In the genomic region with DNA sequence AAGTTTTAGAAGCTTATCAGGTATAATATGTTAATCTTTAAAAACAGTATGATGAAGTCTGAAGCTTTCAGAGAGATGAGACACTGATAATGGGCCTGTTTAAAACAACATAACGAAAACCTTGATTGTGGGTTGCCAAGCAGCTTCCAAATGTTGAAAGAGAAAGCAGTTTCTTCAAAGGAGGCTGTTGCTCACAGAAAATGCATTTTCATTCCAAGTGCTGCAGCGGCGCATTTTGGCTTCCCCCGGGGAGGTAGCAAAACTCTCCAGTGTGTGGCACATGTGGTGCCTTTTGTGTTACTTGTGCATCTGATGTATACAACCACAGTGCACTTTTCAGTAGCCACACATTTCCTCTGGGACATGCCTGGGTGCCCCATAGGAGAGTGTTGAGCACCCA, we compare ENCODE assay signal across 17 cellular contexts.
A peak's percentile ranks its signal among the peaks of the same experiment; 100 is the strongest.
DNase-seq lines count a peak whose midpoint lies in the region; ATAC-seq and TF ChIP-seq lines count a peak whose summit lies in the region.
"Had no signal": no experiment of that assay in that cellular context is flagged by ENCODE, and none has a peak within 500 bp of the region (broad histone marks: within the 10 kb centered on the region; RNA-seq: fewer than 3 reads in every experiment).

No MANE protein-coding gene starts in this region.

- H3K14ac ChIP-seq in mesenchymal stem cell (ENCODE audit: low read length in 2 of 2): no peak overlapping the region

- H2BK15ac ChIP-seq in mesenchymal stem cell (ENCODE audit: low read depth, poor library complexity, severe bottlenecking): no peak overlapping the region

- H3K9me3 ChIP-seq in mesenchymal stem cell (ENCODE audit: control insufficient read depth, low read length): no peaks in the 10 kb centered on the region
- H3K9me3 ChIP-seq in subcutaneous abdominal adipose tissue (ENCODE audit: control insufficient read depth in 5 of 5, low read length in 5 of 5): peaks cover 0 to 2% (median 0%) of the 10 kb centered on the region in 5 donors
- H3K9me3 ChIP-seq: gastrocnemius medialis, right atrium auricular region had no signal

- H2AK5ac ChIP-seq in mesenchymal stem cell (ENCODE audit: low read length, severe bottlenecking): no peak overlapping the region

- no peaks in the 10 kb centered on the region for H3K79me1 ChIP-seq in mesenchymal stem cell (replicated peaks; ENCODE audit: low read length, poor library complexity, severe bottlenecking)

- H3K36me3 ChIP-seq in mesenchymal stem cell (ENCODE audit: control insufficient read depth in 1 of 2, insufficient read depth in 2 of 2, low read depth in 1 of 2, low read length in 2 of 2) (no peaks in the 10 kb centered on the region), subcutaneous abdominal adipose tissue (ENCODE audit: control insufficient read depth in 5 of 5, insufficient read depth in 5 of 5, low read length in 5 of 5) (no peaks in the 10 kb centered on the region)
- H3K36me3 ChIP-seq: gastrocnemius medialis, right atrium auricular region had no signal

- H3K23ac ChIP-seq in mesenchymal stem cell (ENCODE audit: low read length in 2 of 2): no peak overlapping the region

- H2BK5ac ChIP-seq in mesenchymal stem cell (ENCODE audit: low read depth, low read length, poor library complexity, severe bottlenecking): no peak overlapping the region

- peak overlapping the region in 56 of 59 donors; percentile 1 to 85 (median 59) for H3K27ac ChIP-seq in dorsolateral prefrontal cortex
- no peak overlapping the region for H3K27ac ChIP-seq in mesenchymal stem cell (ENCODE audit: low read length, poor library complexity, severe bottlenecking)
- H3K27ac ChIP-seq in subcutaneous abdominal adipose tissue (ENCODE audit: low read depth, low read length): peak overlapping the region; percentile 84
- H3K27ac ChIP-seq: gastrocnemius medialis, right atrium auricular region had no signal

- H3K9ac ChIP-seq in mesenchymal stem cell (ENCODE audit: low read length) (peak overlapping the region; percentile 60), subcutaneous abdominal adipose tissue (ENCODE audit: low read length in 5 of 5) (peak overlapping the region in 1 of 5 donors; percentile 35)

- peak; percentile 68 for DNase-seq in LHCN-M2 (ENCODE audit: low read depth)
- peak in 5 of 10 donors; percentile 18 to 55 (median 47) for DNase-seq in dorsolateral prefrontal cortex
- no peak for DNase-seq in mesenchymal stem cell
- DNase-seq in OCI-M1 (lab: John Stamatoyannopoulos, UW): no peak
- no peak for DNase-seq in HK-2 (ENCODE audit: unreplicated experiment)
- DNase-seq: activated CD8-positive, alpha-beta memory T cell treated with anti-CD3 and anti-CD28 coated beads for 24 hours; endodermal cell; gastrocnemius medialis; mesendoderm; MV-4-11; NCI-H2029; NCI-H510A; nephron progenitor cell; stimulated activated CD4-positive, alpha-beta T cell treated with anti-CD3 and anti-CD28 coated beads, Interleukin-2, amount 100 ng/mL, for 24 hours had no signal

- ATAC-seq in HG02642 (IDR thresholded peaks at IDR 0.05; ENCODE audit: poor library complexity, unreplicated experiment): no peak
- ATAC-seq: gastrocnemius medialis had no signal

- H4K91ac ChIP-seq in mesenchymal stem cell (ENCODE audit: low read length): no peak overlapping the region

- H3K4ac ChIP-seq in mesenchymal stem cell (ENCODE audit: low read depth in 1 of 2, low read length in 2 of 2): no peak overlapping the region

- no peak overlapping the region for H3K18ac ChIP-seq in mesenchymal stem cell (ENCODE audit: low read depth in 1 of 2, low read length in 2 of 2)

- H3K4me1 ChIP-seq in mesenchymal stem cell (ENCODE audit: control insufficient read depth, insufficient read depth, low read depth, low read length): no peaks in the 10 kb centered on the region
- peaks cover 0 to 40% (median 27%) of the 10 kb centered on the region in 5 donors for H3K4me1 ChIP-seq in subcutaneous abdominal adipose tissue (ENCODE audit: control insufficient read depth in 5 of 5, insufficient read depth in 5 of 5, low read length in 5 of 5)
- H3K4me1 ChIP-seq: gastrocnemius medialis, right atrium auricular region had no signal

- TF ChIP-seq CTCF in dorsolateral prefrontal cortex (IDR thresholded peaks at IDR 0.05 in 54 of 56, conservative IDR thresholded peaks at IDR 0.05 in 2 of 56; ENCODE audit: low read depth in 1 of 56, partially characterized antibody in 56 of 56): no peak

- H2BK120ac ChIP-seq in mesenchymal stem cell (ENCODE audit: low read depth, low read length): no peak overlapping the region

- no peak overlapping the region for H2BK12ac ChIP-seq in mesenchymal stem cell (ENCODE audit: low read length in 2 of 2)

- H3K27me3 ChIP-seq in dorsolateral prefrontal cortex (no peaks in the 10 kb centered on the region), mesenchymal stem cell (ENCODE audit: control insufficient read depth in 1 of 2, insufficient read depth in 1 of 2, low read length in 2 of 2) (no peaks in the 10 kb centered on the region), subcutaneous abdominal adipose tissue (ENCODE audit: control insufficient read depth in 5 of 5, insufficient read depth in 4 of 5, low read length in 5 of 5) (no peaks in the 10 kb centered on the region)
- H3K27me3 ChIP-seq: gastrocnemius medialis, right atrium auricular region had no signal

- intact Hi-C loops in dorsolateral prefrontal cortex (cut with DNase I): loop anchor here in 1 of 2 donors (10.0 kb wide), 1 partner anchor 94 kb away; no protein-coding TSS in a partner anchor

- H4K8ac ChIP-seq in mesenchymal stem cell (ENCODE audit: low read length): peak overlapping the region; percentile 54

- 92% methylated on average over 4 of the region's 4 CpGs for WGBS in mesenchymal stem cell

- no peak overlapping the region for H3K4me2 ChIP-seq in mesenchymal stem cell (ENCODE audit: low read length, poor library complexity, severe bottlenecking)

- H2AFZ ChIP-seq in mesenchymal stem cell (ENCODE audit: low read depth, low read length): no peak overlapping the region

- H3K4me3 ChIP-seq in dorsolateral prefrontal cortex: peak overlapping the region in 26 of 59 donors; percentile 0 to 39 (median 22)
- H3K4me3 ChIP-seq in mesenchymal stem cell (ENCODE audit: insufficient read depth in 1 of 2, low read depth in 1 of 2, low read length in 2 of 2): no peak overlapping the region
- H3K4me3 ChIP-seq in subcutaneous abdominal adipose tissue (ENCODE audit: low read depth in 1 of 5, low read length in 5 of 5): no peak overlapping the region
- H3K4me3 ChIP-seq: gastrocnemius medialis, right atrium auricular region had no signal
